In the genomic region with DNA sequence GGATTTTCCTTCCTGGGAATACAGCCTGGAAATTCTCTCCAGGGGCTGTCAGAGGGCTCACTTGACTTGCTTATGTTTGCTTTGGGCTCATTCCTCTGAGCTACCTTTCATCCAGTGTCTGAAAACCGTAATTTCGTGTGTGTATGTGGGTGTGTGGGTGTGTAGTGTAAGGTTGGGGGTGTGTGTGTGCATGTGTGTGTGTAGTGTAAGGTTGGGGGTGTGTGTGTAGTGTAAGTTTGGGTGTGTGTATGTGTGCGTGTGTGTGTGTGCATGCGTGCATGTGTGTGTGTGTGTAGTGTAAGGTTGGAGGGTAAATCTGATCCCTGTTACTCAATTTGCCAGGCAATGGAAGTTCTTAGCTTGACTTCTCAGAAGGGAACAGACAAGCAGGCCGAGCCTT, we compare ENCODE assay signal across 18 cellular contexts. TPM values are rescaled to one million over a fixed set of nuclear protein-coding genes. Genes with fewer than 3 reads are reported as not detected.
DNase-seq lines count a peak whose midpoint lies in the region; ATAC-seq and TF ChIP-seq lines count a peak whose summit lies in the region.
"Had no signal": no experiment of that assay in that cellular context is flagged by ENCODE, and none has a peak within 500 bp of the region (broad histone marks: within the 10 kb centered on the region; RNA-seq: fewer than 3 reads in every experiment).

No MANE protein-coding gene starts in this region.

- H3K9me3 Mint-ChIP-seq in chondrocyte (ENCODE audit: low read depth): peaks cover 9% of the 10 kb centered on the region

- TF ChIP-seq CTCF in chondrocyte (IDR thresholded peaks at IDR 0.05): no peak

- H3K27me3 Mint-ChIP-seq in chondrocyte (ENCODE audit: low read depth): peaks cover 30% of the 10 kb centered on the region
- H3K27me3 Mint-ChIP-seq: IgD-negative memory B cell had no signal

- H3K4me1 Mint-ChIP-seq in chondrocyte (ENCODE audit: low read depth): peaks cover 5% of the 10 kb centered on the region
- H3K4me1 Mint-ChIP-seq: CD4-positive, CD25-positive, alpha-beta regulatory T cell; CD8-positive, alpha-beta memory T cell had no signal

- intact Hi-C loops in Right ventricle myocardium superior (cut with DNase I): no loop called here
- intact Hi-C loops in left cardiac atrium (cut with DNase I): no loop called here

- ATAC-seq in Right ventricle myocardium superior (ENCODE audit: poor library complexity) (no peak), left cardiac atrium (no peak)
- ATAC-seq: GM12878 had no signal

- H3K4me3 Mint-ChIP-seq in chondrocyte (ENCODE audit: unreplicated experiment): no peak overlapping the region
- H3K4me3 Mint-ChIP-seq: CD4-positive, CD25-positive, alpha-beta regulatory T cell; CD8-positive, alpha-beta memory T cell had no signal

- DNase-seq in Right ventricle myocardium superior: peak; percentile 7
- no peak for DNase-seq in left cardiac atrium
- peak; percentile 15 for DNase-seq in chondrocyte (ENCODE audit: low spot score)
- DNase-seq in mesenteric fat pad (ENCODE audit: low spot score): peak; percentile 8
- no peak for DNase-seq in activated CD4-positive, alpha-beta T cell treated with anti-CD3 and anti-CD28 coated beads for 4 hours
- no peak for DNase-seq in stimulated activated CD4-positive, alpha-beta T cell treated with anti-CD3 and anti-CD28 coated beads, Interleukin-2, amount 100 ng/mL, for 48 hours
- no peak for DNase-seq in ureter (ENCODE audit: low spot score)
- DNase-seq: BE2C; C1 segment of cervical spinal cord; CD4-positive, CD25-positive, alpha-beta regulatory T cell; CD8-positive, alpha-beta memory T cell; COR-L47; DMS 273 treated with DMSO at 0.1 percent for 48 hours; DMS53; DND-41; EL had no signal

- peaks cover 10% of the 10 kb centered on the region for H3K36me3 Mint-ChIP-seq in chondrocyte (ENCODE audit: low read depth)
- H3K36me3 Mint-ChIP-seq: CD4-positive, CD25-positive, alpha-beta regulatory T cell; IgD-negative memory B cell had no signal

- H3K27ac Mint-ChIP-seq in chondrocyte (ENCODE audit: unreplicated experiment): no peak overlapping the region

RNA-seq across cellular contexts. Expression of a gene that starts 15.4 kb away (rescaled TPM):
- total RNA-seq in Right ventricle myocardium superior (0.46 TPM), left cardiac atrium (1 to 10 TPM; 1.7 to 2.1 TPM), chondrocyte (5.1 to 6.5 TPM (median 6.5 TPM) in 3 replicates), mesenteric fat pad (2.2 TPM), ureter (4.2 TPM)

Comparison
In these comparisons a context has a peak if more than half of its experiments do, and no peak if none do; other contexts are left out.
1. DNase-seq: peak in Right ventricle myocardium superior (single experiment), chondrocyte (single experiment) and mesenteric fat pad (single experiment); none in left cardiac atrium (single experiment), activated CD4-positive, alpha-beta T cell treated with anti-CD3 and anti-CD28 coated beads for 4 hours (0 of 2), stimulated activated CD4-positive, alpha-beta T cell treated with anti-CD3 and anti-CD28 coated beads, Interleukin-2, amount 100 ng/mL, for 48 hours (0 of 2) and ureter (single experiment).